14 cellular contexts compared by ENCODE assay signal in genomic region chr3:55484191-55484644, GRCh38. TPM values are rescaled to one million over a fixed set of nuclear protein-coding genes. Genes with fewer than 3 reads are reported as not detected.
DNase-seq lines count a peak whose midpoint lies in the region; ATAC-seq, FAIRE-seq and TF ChIP-seq lines count a peak whose summit lies in the region.
"Had no signal": no experiment of that assay in that cellular context is flagged by ENCODE, and none has a peak within 500 bp of the region (broad histone marks: within the 10 kb centered on the region; RNA-seq: fewer than 3 reads in every experiment).

No MANE protein-coding gene starts in this region.

- WGBS in GM12878 (ENCODE audit: insufficient coverage, insufficient replicate concordance, low lambda C conversion rate, missing lambda C conversion rate), result 64% methylated on average over 18 of the region's 19 CpGs

- no peak for DNase-seq in HFF-Myc (ENCODE audit: extremely low read depth, low read depth)
- no peak for DNase-seq in GM12878 (ENCODE audit: low read depth, low spot score)
- DNase-seq in NCI-H2171 (lab: John Stamatoyannopoulos, UW), result no peak
- no peak for DNase-seq in NCI-H2171 treated with DMSO at 0.1 percent for 48 hours (lab: John Stamatoyannopoulos, UW)
- DNase-seq: activated CD8-positive, alpha-beta memory T cell treated with anti-CD3 and anti-CD28 coated beads, Interleukin-2, amount 10 ng/mL, durations not matched to agents 7 days and 5 days; adrenal gland; DMS153; erythroblast; SW 1271 had no signal

- SMC1A ChIA-PET in GM12878 (lab: Charles Lee; ENCODE audit: uncharacterized antibody, unreplicated experiment), result interaction anchor here (1.2 kb wide), 1 partner anchor 237 kb away, joined by 3 read pairs; no protein-coding TSS in a partner anchor

- TF ChIP-seq POLR2A in GM12878 (IDR thresholded peaks at IDR 0.05; ENCODE audit: low read depth, low read length), result no peak

- POLR2A ChIA-PET in GM12878 (lab: Charles Lee), result no interaction called here

- H3K4me1 ChIP-seq in GM12878 (ENCODE audit: control insufficient read depth, insufficient read depth, low read length), result peaks cover 18% of the 10 kb centered on the region
- peaks cover 15% of the 10 kb centered on the region for H3K4me1 ChIP-seq in iPS-18a (ENCODE audit: control insufficient read depth, low read depth, low read length)
- H3K4me1 ChIP-seq in skeletal muscle satellite cell (ENCODE audit: control insufficient read depth, insufficient read depth, low read length), result peaks cover 45% of the 10 kb centered on the region

- H3K27me3 ChIP-seq in GM12878 (replicated peaks in 1 of 2; ENCODE audit: control insufficient read depth in 2 of 2, insufficient read depth in 2 of 2, low read length in 1 of 2) (peaks cover 12 to 41% of the 10 kb centered on the region in 2 experiments), iPS-18a (ENCODE audit: control insufficient read depth, insufficient read depth, low read length) (peaks cover 94% of the 10 kb centered on the region), skeletal muscle satellite cell (ENCODE audit: control insufficient read depth, insufficient read depth, low read length) (no peaks in the 10 kb centered on the region)

- CTCF ChIA-PET in GM12878 (lab: Yijun Ruan, JAX), result interaction anchor here (0.6 to 1.0 kb wide), 5 partner anchors 9 to 258 kb away, joined by 3 read pairs; no protein-coding TSS in a partner anchor

- ATAC-seq in GM12878, result no peak
- ATAC-seq in GM21825 (IDR thresholded peaks at IDR 0.05; ENCODE audit: unreplicated experiment), result no peak
- ATAC-seq in GM21447 (IDR thresholded peaks at IDR 0.05; ENCODE audit: unreplicated experiment), result no peak
- ATAC-seq: activated CD8-positive, alpha-beta memory T cell treated with anti-CD3 and anti-CD28 coated beads, Interleukin-2, amount 10 ng/mL, durations not matched to agents 7 days and 5 days had no signal

- TF ChIP-seq CTCF in HFF-Myc (IDR thresholded peaks at IDR 0.05; ENCODE audit: low read depth, low read length, missing control alignments), result no peak
- no peak for TF ChIP-seq CTCF in GM12878 (IDR thresholded peaks at IDR 0.05 in 2 of 3, conservative IDR thresholded peaks at IDR 0.05 in 1 of 3; ENCODE audit: control insufficient read depth in 2 of 3, extremely low read depth in 1 of 3, insufficient read depth in 1 of 3, low read depth in 3 of 3, low read length in 3 of 3)

- H3K36me3 ChIP-seq in GM12878 (ENCODE audit: control insufficient read depth in 2 of 2, insufficient read depth in 2 of 2, low read length in 1 of 2), result no peaks in the 10 kb centered on the region
- H3K36me3 ChIP-seq in iPS-18a (ENCODE audit: control insufficient read depth, low read depth, low read length), result no peaks in the 10 kb centered on the region
- H3K36me3 ChIP-seq in skeletal muscle satellite cell (ENCODE audit: insufficient read depth, low read length), result peaks cover 35% of the 10 kb centered on the region
- H3K36me3 ChIP-seq: adrenal gland had no signal

- TF ChIP-seq EP300 in GM12878 (IDR thresholded peaks at IDR 0.05; ENCODE audit: borderline replicate concordance in 1 of 2, control insufficient read depth in 1 of 2, low read depth in 2 of 2, low read length in 2 of 2), result no peak

- no peak for TF ChIP-seq RAD21 in GM12878 (IDR thresholded peaks at IDR 0.05; ENCODE audit: insufficient read depth, low read depth, low read length)

- H3K9ac ChIP-seq in GM12878 (ENCODE audit: control insufficient read depth, insufficient read depth, low read length) (no peak overlapping the region), iPS-18a (ENCODE audit: low read length) (no peak overlapping the region), skeletal muscle satellite cell (ENCODE audit: low read depth, low read length) (peak overlapping the region; percentile 95)

- no peak overlapping the region for H3K4me2 ChIP-seq in GM12878 (ENCODE audit: control insufficient read depth, insufficient read depth)
- peak overlapping the region; percentile 96 for H3K4me2 ChIP-seq in skeletal muscle satellite cell (ENCODE audit: low read length)

- H3K4me3 ChIP-seq in HFF-Myc (replicated peaks; ENCODE audit: low read depth, low read length) (peak overlapping the region; percentile 88), GM12878 (peak overlapping the region; percentile 40; the same call in 1 of the 2 replicates), iPS-18a (ENCODE audit: low read length) (peak overlapping the region; percentile 76), skeletal muscle satellite cell (ENCODE audit: low read length) (peak overlapping the region; percentile 76)
- H3K4me3 ChIP-seq: mucosa of descending colon had no signal

- no peak for FAIRE-seq in GM12878 (lab: Jason Lieb, UNC)

- H3K27ac ChIP-seq in GM12878 (ENCODE audit: control insufficient read depth, insufficient read depth), result no peak overlapping the region
- H3K27ac ChIP-seq in iPS-18a (ENCODE audit: low read length), result no peak overlapping the region
- H3K27ac ChIP-seq: adrenal gland had no signal

- in situ Hi-C loops in GM12878 (cut with MboI), result loop anchor here (5.0 kb wide), 2 partner anchors 238 to 768 kb away; no protein-coding TSS in a partner anchor

- H3K79me2 ChIP-seq in GM12878 (ENCODE audit: control insufficient read depth, insufficient read depth, low read length), result no peaks in the 10 kb centered on the region

- BruUV-seq in GM12878 (replicated peaks; lab: Mats Ljungman, UMichigan), result no TSS peak

- no peak overlapping the region for H2AFZ ChIP-seq in GM12878 (ENCODE audit: control insufficient read depth, low read depth, low read length)

- no peaks in the 10 kb centered on the region for H3K9me3 ChIP-seq in GM12878 (replicated peaks; ENCODE audit: control insufficient read depth, insufficient read depth, low read length)
- H3K9me3 ChIP-seq in iPS-18a (ENCODE audit: control insufficient read depth, low read depth, low read length), result no peaks in the 10 kb centered on the region
- no peaks in the 10 kb centered on the region for H3K9me3 ChIP-seq in skeletal muscle satellite cell (replicated peaks; ENCODE audit: low read length)
- H3K9me3 ChIP-seq: adrenal gland, mucosa of descending colon had no signal

- intact Hi-C loops in GM12878 (cut with micrococcal nuclease; ENCODE audit: unreplicated experiment), result loop anchor here (2.0 to 10.0 kb wide), 2 partner anchors 49 to 171 kb away; no protein-coding TSS in a partner anchor

- RAD21 ChIA-PET in GM12878 (lab: Charles Lee; ENCODE audit: unreplicated experiment), result interaction anchor here (1.0 to 4.0 kb wide), 3 partner anchors 235 to 767 kb away, joined by 3 to 43 read pairs (median 4); no protein-coding TSS in a partner anchor

- no peaks in the 10 kb centered on the region; the same call in 1 of the 2 replicates for H4K20me1 ChIP-seq in GM12878 (ENCODE audit: control insufficient read depth, insufficient read depth)

TF ChIP-seq in GM12878, 131 proteins besides CTCF, POLR2A, EP300 and RAD21 (continues in another document):
- TF ChIP-seq JUND (IDR thresholded peaks at IDR 0.05; ENCODE audit: low read depth, low read length) (no peak), ZNF592 (IDR thresholded peaks at IDR 0.05) (no peak)

RNA-seq across cellular contexts. Expression of gene WNT5A, which starts 2.9 kb away (rescaled TPM):
- total RNA-seq in GM12878 (2013; cell fraction: nucleolus; rRNA removed), result 6.3 and 7.8 TPM in 2 replicates
- 0.27 and 0.34 TPM in 2 replicates for total RNA-seq in GM12878 (2014; rRNA removed)
- total RNA-seq in GM12878 (2014; rRNA removed; fragmentation: Illumina TruSeq; extraction: Trizol), result 0.32 and 0.45 TPM in 2 replicates
- total RNA-seq in GM12878 (2021), result 1.1 and 1.7 TPM in 2 replicates
- 0.13 TPM for polyA plus RNA-seq in GM12878 (2011; ENCODE audit: low read depth)
- polyA plus RNA-seq in GM12878 (2011; rRNA removed), result 2.8 and 3.6 TPM in 2 replicates
- polyA plus RNA-seq in GM12878 (2011; cell fraction: cytosol; rRNA removed), result 2.7 and 4.0 TPM in 2 replicates
- polyA plus RNA-seq in GM12878 (2011; cell fraction: nucleus; rRNA removed), result 11.6 and 12.0 TPM in 2 replicates
- 0.35 and 1.1 TPM in 2 replicates for polyA plus RNA-seq in GM12878 (2012)
- polyA plus RNA-seq in GM12878 (2014; fragmentation: Illumina TruSeq; extraction: Trizol), result 0.48 TPM in 2 replicates
- polyA plus RNA-seq in GM12878 (2014; fragmentation: Nextera tagmentation; extraction: Ambion mirVana), result under 1 TPM; 0.11 TPM
- polyA plus RNA-seq in GM12878 (2014; rRNA removed), result 0.42 and 0.82 TPM in 2 replicates
- under 1 TPM; 0.06 to 0.09 TPM for polyA plus RNA-seq in GM12878 (2016; fragmentation: Nextera tagmentation; extraction: Ambion mirVana)
- 3.9 and 8.4 TPM in 2 replicates for polyA minus RNA-seq in GM12878 (2011; rRNA and poly(A)+ RNA removed)
- 2.9 and 3.9 TPM in 2 replicates for polyA minus RNA-seq in GM12878 (2011; cell fraction: cytosol; rRNA and poly(A)+ RNA removed)
- 4.0 and 4.9 TPM in 2 replicates for polyA minus RNA-seq in GM12878 (2011; cell fraction: nucleus; rRNA and poly(A)+ RNA removed)
- total RNA-seq in skeletal muscle satellite cell (2012; rRNA removed), result 84.9 and 197 TPM in 2 replicates
